Comparison of ENCODE assay signal across 1 cellular context in genomic region chr16:75053791-75054555, GRCh38.
TF ChIP-seq lines count a peak whose summit lies in the region.

No MANE protein-coding gene starts in this region.

TF ChIP-seq in HEK293, 187 proteins besides CTCF, POLR2A, EP300 and RAD21 (continued from another document):
- TF ChIP-seq MYNN (tag by site-specific recombination; IDR thresholded peaks at IDR 0.05; ENCODE audit: borderline replicate concordance) (no peak), GFI1B (tag by site-specific recombination; IDR thresholded peaks at IDR 0.05) (no peak), ZNF785 (tag by site-specific recombination; IDR thresholded peaks at IDR 0.05) (no peak), ZNF394 (tag by site-specific recombination; IDR thresholded peaks at IDR 0.05; ENCODE audit: borderline replicate concordance) (peak; percentile 37; the same call in 1 of the 2 replicates), BCL11B (tag by site-specific recombination; IDR thresholded peaks at IDR 0.05; ENCODE audit: low read depth) (no peak), ZNF24 (tag by site-specific recombination; IDR thresholded peaks at IDR 0.05) (no peak), ZFP37 (tag by site-specific recombination; IDR thresholded peaks at IDR 0.05) (no peak), PRDM1 (tag by site-specific recombination; IDR thresholded peaks at IDR 0.05) (no peak), ZNF114 (tag by site-specific recombination; IDR thresholded peaks at IDR 0.05) (no peak), ZNF701 (tag by site-specific recombination; IDR thresholded peaks at IDR 0.05) (no peak)
- TF ChIP-seq, protein P1, sequence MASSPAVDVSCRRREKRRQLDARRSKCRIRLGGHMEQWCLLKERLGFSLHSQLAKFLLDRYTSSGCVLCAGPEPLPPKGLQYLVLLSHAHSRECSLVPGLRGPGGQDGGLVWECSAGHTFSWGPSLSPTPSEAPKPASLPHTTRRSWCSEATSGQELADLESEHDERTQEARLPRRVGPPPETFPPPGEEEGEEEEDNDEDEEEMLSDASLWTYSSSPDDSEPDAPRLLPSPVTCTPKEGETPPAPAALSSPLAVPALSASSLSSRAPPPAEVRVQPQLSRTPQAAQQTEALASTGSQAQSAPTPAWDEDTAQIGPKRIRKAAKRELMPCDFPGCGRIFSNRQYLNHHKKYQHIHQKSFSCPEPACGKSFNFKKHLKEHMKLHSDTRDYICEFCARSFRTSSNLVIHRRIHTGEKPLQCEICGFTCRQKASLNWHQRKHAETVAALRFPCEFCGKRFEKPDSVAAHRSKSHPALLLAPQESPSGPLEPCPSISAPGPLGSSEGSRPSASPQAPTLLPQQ (tag by site-specific recombination; IDR thresholded peaks at IDR 0.05) = peak; percentile 46; the same call in 1 of the 2 replicates
- TF ChIP-seq, protein P2, sequence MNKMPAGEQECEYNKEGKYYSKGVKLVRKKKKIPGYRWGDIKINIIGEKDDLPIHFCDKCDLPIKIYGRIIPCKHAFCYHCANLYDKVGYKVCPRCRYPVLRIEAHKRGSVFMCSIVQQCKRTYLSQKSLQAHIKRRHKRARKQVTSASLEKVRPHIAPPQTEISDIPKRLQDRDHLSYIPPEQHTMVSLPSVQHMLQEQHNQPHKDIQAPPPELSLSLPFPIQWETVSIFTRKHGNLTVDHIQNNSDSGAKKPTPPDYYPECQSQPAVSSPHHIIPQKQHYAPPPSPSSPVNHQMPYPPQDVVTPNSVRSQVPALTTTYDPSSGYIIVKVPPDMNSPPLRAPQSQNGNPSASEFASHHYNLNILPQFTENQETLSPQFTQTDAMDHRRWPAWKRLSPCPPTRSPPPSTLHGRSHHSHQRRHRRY (tag by site-specific recombination; IDR thresholded peaks at IDR 0.05) = no peak
